In genomic region chr4:48484494-48485168, GRCh38 we compare ENCODE assay signal across 13 cellular contexts. TPM values are rescaled to one million over a fixed set of nuclear protein-coding genes. Genes with fewer than 3 reads are reported as not detected.
DNase-seq lines count a peak whose midpoint lies in the region; ATAC-seq, FAIRE-seq and TF ChIP-seq lines count a peak whose summit lies in the region.
"Had no signal": no experiment of that assay in that cellular context is flagged by ENCODE, and none has a peak within 500 bp of the region (broad histone marks: within the 10 kb centered on the region; RNA-seq: fewer than 3 reads in every experiment).

No MANE protein-coding gene starts in this region.

- H3K56ac ChIP-seq in mesendoderm (ENCODE audit: low read length) = no peak overlapping the region

- no peaks in the 10 kb centered on the region for H3K79me1 ChIP-seq in mesendoderm (ENCODE audit: low read length)

- H3K4me3 ChIP-seq in BE2C (ENCODE audit: low read depth, low read length) (peak overlapping the region; percentile 95), mesendoderm (ENCODE audit: low read length) (no peak overlapping the region)

- H3K27ac ChIP-seq in mesendoderm (ENCODE audit: low read depth, low read length) = no peak overlapping the region
- H3K27ac ChIP-seq: ascending aorta, parathyroid adenoma had no signal

- peaks cover 54% of the 10 kb centered on the region for H3K36me3 ChIP-seq in BE2C
- H3K36me3 ChIP-seq in mesendoderm (ENCODE audit: control insufficient read depth, insufficient read depth, low read length) = no peaks in the 10 kb centered on the region
- H3K36me3 ChIP-seq: ascending aorta had no signal

- H3K27ac Mint-ChIP-seq in Calu3 (ENCODE audit: unreplicated experiment) = no peak overlapping the region
- no peak overlapping the region for H3K27ac Mint-ChIP-seq in activated CD8-positive, alpha-beta T cell treated with anti-CD3 and anti-CD28 coated beads, Interleukin-2, amount 10 ng/mL, durations not matched to agents 7 days and 5 days

- H2AK5ac ChIP-seq in mesendoderm (ENCODE audit: low read length) = no peak overlapping the region

- no peak overlapping the region for H2BK15ac ChIP-seq in mesendoderm (replicated peaks; ENCODE audit: low read depth)

- peak overlapping the region; percentile 68 for H3K4me3 Mint-ChIP-seq in Calu3 (ENCODE audit: low read depth, unreplicated experiment)
- H3K4me3 Mint-ChIP-seq in activated CD8-positive, alpha-beta T cell treated with anti-CD3 and anti-CD28 coated beads, Interleukin-2, amount 10 ng/mL, durations not matched to agents 7 days and 5 days = peak overlapping the region; percentile 49

- no peaks in the 10 kb centered on the region for H3K79me2 ChIP-seq in mesendoderm (ENCODE audit: control insufficient read depth, insufficient read depth, low read length)
- H3K79me2 ChIP-seq: parathyroid adenoma had no signal

- H3K4me1 ChIP-seq in BE2C = peaks cover 32% of the 10 kb centered on the region
- H3K4me1 ChIP-seq in mesendoderm (ENCODE audit: control insufficient read depth, low read depth, low read length) = no peaks in the 10 kb centered on the region
- H3K4me1 ChIP-seq: parathyroid adenoma had no signal

- no TSS peak for BruUV-seq in Calu3 (replicated peaks; lab: Mats Ljungman, UMichigan)

- no peak overlapping the region for H3K4ac ChIP-seq in mesendoderm (ENCODE audit: low read depth, low read length)

- TF ChIP-seq CTCF in BE2C (IDR thresholded peaks at IDR 0.05; ENCODE audit: low read depth, low read length) (no peak), Calu3 (IDR thresholded peaks at IDR 0.05; ENCODE audit: unreplicated experiment) (no peak)

- H3K4me2 ChIP-seq in mesendoderm (ENCODE audit: low read length) = no peak overlapping the region

- CTCF ChIA-PET in Calu3 (lab: Charles Lee) = no interaction called here
- CTCF ChIA-PET in activated CD8-positive, alpha-beta T cell treated with anti-CD3 and anti-CD28 coated beads, Interleukin-2, amount 10 ng/mL, durations not matched to agents 7 days and 5 days (lab: Charles Lee) = interaction anchor here (1.9 kb wide), 1 partner anchor 8 kb away, joined by 5 read pairs; no protein-coding TSS in a partner anchor

- H3K27me3 ChIP-seq in BE2C (no peaks in the 10 kb centered on the region), mesendoderm (ENCODE audit: insufficient read depth, low read length, poor library complexity) (peaks cover 32% of the 10 kb centered on the region)

- H3K4me1 Mint-ChIP-seq in Calu3 (ENCODE audit: low read depth, unreplicated experiment) = no peaks in the 10 kb centered on the region
- peaks cover 18% of the 10 kb centered on the region for H3K4me1 Mint-ChIP-seq in activated CD8-positive, alpha-beta T cell treated with anti-CD3 and anti-CD28 coated beads, Interleukin-2, amount 10 ng/mL, durations not matched to agents 7 days and 5 days (ENCODE audit: low read depth)

- DNase-seq in BE2C (no peak), Calu3 (no peak), mesendoderm (peak; percentile 21), RCC 7860 (ENCODE audit: low spot score) (no peak), NCI-H2107 treated with DMSO at 0.1 percent for 48 hours (lab: John Stamatoyannopoulos, UW; ENCODE audit: unreplicated experiment) (no peak)
- no peak for DNase-seq in activated CD8-positive, alpha-beta T cell treated with anti-CD3 and anti-CD28 coated beads, Interleukin-2, amount 10 ng/mL, durations not matched to agents 7 days and 5 days

- H4K8ac ChIP-seq in mesendoderm (ENCODE audit: low read depth, low read length) = no peak overlapping the region

- FAIRE-seq in RCC 7860 (lab: Jason Lieb, UNC) = no peak

- POLR2A ChIA-PET in activated CD8-positive, alpha-beta T cell treated with anti-CD3 and anti-CD28 coated beads, Interleukin-2, amount 10 ng/mL, durations not matched to agents 7 days and 5 days (lab: Charles Lee) = no interaction called here

- no peak overlapping the region for H4K5ac ChIP-seq in mesendoderm (ENCODE audit: low read length)

- H2BK120ac ChIP-seq in mesendoderm (ENCODE audit: low read depth, low read length) = no peak overlapping the region

- peaks cover 34% of the 10 kb centered on the region for H3K27me3 Mint-ChIP-seq in Calu3 (ENCODE audit: unreplicated experiment)
- peaks cover 76% of the 10 kb centered on the region for H3K27me3 Mint-ChIP-seq in activated CD8-positive, alpha-beta T cell treated with anti-CD3 and anti-CD28 coated beads, Interleukin-2, amount 10 ng/mL, durations not matched to agents 7 days and 5 days (ENCODE audit: low read depth)

- WGBS in mesendoderm (ENCODE audit: extremely low coverage, insufficient coverage, low lambda C conversion rate) = no CpG with 5 or more reads among the region's 22 CpGs

- H3K23ac ChIP-seq in mesendoderm (ENCODE audit: low read length) = peak overlapping the region; percentile 51

- H3K9me3 Mint-ChIP-seq in Calu3 (ENCODE audit: low read depth, unreplicated experiment) = no peaks in the 10 kb centered on the region
- no peaks in the 10 kb centered on the region for H3K9me3 Mint-ChIP-seq in activated CD8-positive, alpha-beta T cell treated with anti-CD3 and anti-CD28 coated beads, Interleukin-2, amount 10 ng/mL, durations not matched to agents 7 days and 5 days (ENCODE audit: insufficient read depth)

- no peak overlapping the region for H3K9ac ChIP-seq in mesendoderm (ENCODE audit: low read length)
- H3K9ac ChIP-seq: parathyroid adenoma had no signal

- intact Hi-C loops in Calu3 (cut with micrococcal nuclease; ENCODE audit: unreplicated experiment) = no loop called here

- H3K36me3 Mint-ChIP-seq in Calu3 (ENCODE audit: insufficient read depth, unreplicated experiment) = no peaks in the 10 kb centered on the region
- H3K36me3 Mint-ChIP-seq in activated CD8-positive, alpha-beta T cell treated with anti-CD3 and anti-CD28 coated beads, Interleukin-2, amount 10 ng/mL, durations not matched to agents 7 days and 5 days (ENCODE audit: low read depth) = peaks cover 4% of the 10 kb centered on the region

- no peak overlapping the region for H3K18ac ChIP-seq in mesendoderm (ENCODE audit: low read length)

- no peak for ATAC-seq in activated CD8-positive, alpha-beta T cell treated with anti-CD3 and anti-CD28 coated beads, Interleukin-2, amount 10 ng/mL, durations not matched to agents 7 days and 5 days
- ATAC-seq in HG02973 (IDR thresholded peaks at IDR 0.05; ENCODE audit: unreplicated experiment) = no peak

- H2BK5ac ChIP-seq in mesendoderm (ENCODE audit: low read length) = no peak overlapping the region

- no peaks in the 10 kb centered on the region for H3K9me3 ChIP-seq in BE2C
- H3K9me3 ChIP-seq: ascending aorta had no signal

RNA-seq across cellular contexts. Expression of gene SLC10A4, which starts 1.5 kb away (rescaled TPM):
- polyA plus RNA-seq in BE2C (2012; ENCODE audit: insufficient read depth, insufficient read length, low read depth) = 327 TPM
- 0.59 and 0.61 TPM in 2 replicates for total RNA-seq in Calu3 (2022)
- not detected for total RNA-seq in activated CD8-positive, alpha-beta T cell treated with anti-CD3 and anti-CD28 coated beads, Interleukin-2, amount 10 ng/mL, durations not matched to agents 7 days and 5 days
- polyA plus RNA-seq in mesendoderm (2013, experiment 1 of 2) = 1.2 TPM
- 1.2 TPM for polyA plus RNA-seq in mesendoderm (2013, experiment 2 of 2)
- total RNA-seq: SK-MEL-5 had no signal

RNA-seq across cellular contexts. Expression of gene ZAR1, which starts 5.4 kb away (rescaled TPM):
- 8.3 TPM for polyA plus RNA-seq in BE2C (2012; ENCODE audit: insufficient read depth, insufficient read length, low read depth)
- total RNA-seq in Calu3 (2022) = not detected in 2 replicates
- not detected for total RNA-seq in activated CD8-positive, alpha-beta T cell treated with anti-CD3 and anti-CD28 coated beads, Interleukin-2, amount 10 ng/mL, durations not matched to agents 7 days and 5 days
- polyA plus RNA-seq in mesendoderm (2013, experiment 1 of 2) = 0.10 TPM
- 0.03 TPM for polyA plus RNA-seq in mesendoderm (2013, experiment 2 of 2)
- total RNA-seq: glomerular endothelial cell, HT1080, lower leg skin, SK-MEL-5 had no signal
